ENCODE assay signal across 1 cellular context in genomic region chr6:131999545-132000146, GRCh38.
TF ChIP-seq lines count a peak whose summit lies in the region.

No MANE protein-coding gene starts in this region.

TF ChIP-seq in WTC11, 78 proteins besides CTCF, POLR2A, EP300 and RAD21 (continued from another document):
- TF ChIP-seq ZNF512 (CRISPR knock-in tag; IDR thresholded peaks at IDR 0.05; ENCODE audit: borderline replicate concordance), result no peak
- no peak for TF ChIP-seq ATF2 (CRISPR knock-in tag; IDR thresholded peaks at IDR 0.05; ENCODE audit: borderline replicate concordance, low read depth)
- no peak for TF ChIP-seq ZBTB43 (CRISPR knock-in tag; IDR thresholded peaks at IDR 0.05)
- TF ChIP-seq JAZF1 (CRISPR knock-in tag; IDR thresholded peaks at IDR 0.05), result no peak
- TF ChIP-seq PRDM15 (CRISPR knock-in tag; IDR thresholded peaks at IDR 0.05), result no peak
- no peak for TF ChIP-seq FOXP4 (CRISPR knock-in tag; IDR thresholded peaks at IDR 0.05)
- TF ChIP-seq ZNF423 (CRISPR knock-in tag; IDR thresholded peaks at IDR 0.05), result no peak
- TF ChIP-seq ZMAT4 (CRISPR knock-in tag; IDR thresholded peaks at IDR 0.05), result no peak
- TF ChIP-seq HMGXB4 (CRISPR knock-in tag; IDR thresholded peaks at IDR 0.05), result no peak
